ENCODE assay signal across 13 cellular contexts in the genomic region with DNA sequence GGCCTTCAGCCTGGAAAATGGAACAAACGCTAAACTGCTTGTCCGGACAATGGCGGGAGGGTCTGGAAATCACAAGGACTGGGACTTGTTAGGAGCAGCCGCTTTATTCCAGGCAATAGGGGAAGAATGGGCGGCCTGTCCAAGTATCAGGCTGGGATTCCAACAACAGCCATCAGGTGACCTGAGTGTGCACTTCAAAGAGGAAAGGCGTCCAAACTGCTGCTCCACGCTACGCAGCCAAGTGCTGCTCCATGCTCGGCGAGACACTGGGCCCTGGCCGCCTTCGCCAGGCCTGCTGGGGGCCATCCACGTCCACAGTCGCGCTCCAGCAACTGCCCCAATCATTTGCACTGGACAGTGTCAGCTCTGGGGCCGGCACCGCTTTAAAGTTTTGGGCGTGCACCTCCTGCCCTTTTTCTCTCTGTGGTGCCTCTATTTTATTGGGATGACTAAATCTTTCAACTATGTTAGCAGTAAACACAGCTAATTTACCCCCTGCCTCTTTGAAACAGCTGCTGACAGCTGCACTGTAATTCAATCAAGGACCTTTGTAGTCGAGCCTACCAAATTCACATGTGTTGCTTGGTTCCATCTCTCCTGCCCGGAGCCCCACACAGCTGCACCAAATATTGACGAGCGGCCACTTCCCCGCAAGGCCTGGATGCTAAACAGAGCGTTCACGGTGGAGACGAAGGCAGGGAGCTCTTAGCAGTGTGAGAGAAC.
A peak's percentile ranks its signal among the peaks of the same experiment; 100 is the strongest.
DNase-seq lines count a peak whose midpoint lies in the region; ATAC-seq and TF ChIP-seq lines count a peak whose summit lies in the region.
"Had no signal": no experiment of that assay in that cellular context is flagged by ENCODE, and none has a peak within 500 bp of the region (broad histone marks: within the 10 kb centered on the region; RNA-seq: fewer than 3 reads in every experiment).

No MANE protein-coding gene starts in this region.

- POLR2A ChIA-PET in WTC11 (lab: Charles Lee), result no interaction called here

- H3K4me1 Mint-ChIP-seq in WTC11, result no peaks in the 10 kb centered on the region
- no peaks in the 10 kb centered on the region for H3K4me1 Mint-ChIP-seq in activated T-cell treated with anti-CD3 and anti-CD28 coated beads, Interleukin-2, amount 50 U/mL, for 72 hours (ENCODE audit: low read depth)
- H3K4me1 Mint-ChIP-seq: memory B cell had no signal

- peak; percentile 35 for DNase-seq in AG20443 (ENCODE audit: low spot score)
- DNase-seq in NCI-H69 (lab: John Stamatoyannopoulos, UW), result peak; percentile 13
- DNase-seq in heart right ventricle, result peak; percentile 36 to 42
- DNase-seq in prostate gland (ENCODE audit: low spot score), result no peak
- DNase-seq in amniotic stem cell (lab: John Stamatoyannopoulos, UW), result no peak
- no peak for DNase-seq in WTC11 (ENCODE audit: low spot score)
- no peak for DNase-seq in dorsolateral prefrontal cortex
- no peak for DNase-seq in activated T-cell treated with anti-CD3 and anti-CD28 coated beads, Interleukin-2, amount 50 U/mL, for 72 hours
- DNase-seq: cerebellar nuclear complex, foreskin keratinocyte, GF-D8 had no signal

- no peaks in the 10 kb centered on the region for H3K27me3 Mint-ChIP-seq in WTC11 (ENCODE audit: low read depth)
- H3K27me3 Mint-ChIP-seq in activated T-cell treated with anti-CD3 and anti-CD28 coated beads, Interleukin-2, amount 50 U/mL, for 72 hours (ENCODE audit: low read depth), result peaks cover 12% of the 10 kb centered on the region

- H3K36me3 Mint-ChIP-seq in WTC11, result peaks cover 35% of the 10 kb centered on the region
- H3K36me3 Mint-ChIP-seq in activated T-cell treated with anti-CD3 and anti-CD28 coated beads, Interleukin-2, amount 50 U/mL, for 72 hours (ENCODE audit: insufficient read depth in 2 of 2), result no peaks in the 10 kb centered on the region
- H3K36me3 Mint-ChIP-seq: memory B cell had no signal

- intact Hi-C loops in heart right ventricle (cut with DNase I), result loop anchor here in 1 of 10 donors (10.0 kb wide), 1 partner anchor 73 kb away; no protein-coding TSS in a partner anchor
- intact Hi-C loops in prostate gland (cut with DNase I), result no loop called here
- intact Hi-C loops in dorsolateral prefrontal cortex (cut with DNase I), result no loop called here

- no peaks in the 10 kb centered on the region for H3K36me3 ChIP-seq in heart right ventricle
- H3K36me3 ChIP-seq in prostate gland, result no peaks in the 10 kb centered on the region

- H3K27ac Mint-ChIP-seq in WTC11, result no peak overlapping the region
- H3K27ac Mint-ChIP-seq in activated T-cell treated with anti-CD3 and anti-CD28 coated beads, Interleukin-2, amount 50 U/mL, for 72 hours, result no peak overlapping the region
- H3K27ac Mint-ChIP-seq: memory B cell had no signal

- TF ChIP-seq CTCF in heart right ventricle (IDR thresholded peaks at IDR 0.05) (no peak), prostate gland (IDR thresholded peaks at IDR 0.05) (no peak), WTC11 (IDR thresholded peaks at IDR 0.05) (no peak), dorsolateral prefrontal cortex (IDR thresholded peaks at IDR 0.05 in 54 of 56, conservative IDR thresholded peaks at IDR 0.05 in 2 of 56; ENCODE audit: low read depth in 1 of 56, partially characterized antibody in 56 of 56) (no peak)

- peaks cover 14% of the 10 kb centered on the region for H3K9me3 Mint-ChIP-seq in WTC11
- H3K9me3 Mint-ChIP-seq in activated T-cell treated with anti-CD3 and anti-CD28 coated beads, Interleukin-2, amount 50 U/mL, for 72 hours, result no peaks in the 10 kb centered on the region

- H3K4me1 ChIP-seq in heart right ventricle (peaks cover 0 to 12% (median 0%) of the 10 kb centered on the region in 9 donors), prostate gland (replicated peaks) (no peaks in the 10 kb centered on the region)
- H3K4me1 ChIP-seq: foreskin keratinocyte had no signal

- no peak for TF ChIP-seq POLR2A in prostate gland (IDR thresholded peaks at IDR 0.05)

- peak; percentile 67 to 91 (median 81) for ATAC-seq in heart right ventricle
- ATAC-seq in WTC11, result no peak
- ATAC-seq in activated T-cell treated with anti-CD3 and anti-CD28 coated beads, Interleukin-2, amount 50 U/mL, for 72 hours (replicated peaks in 1 of 2), result no peak
- ATAC-seq: foreskin keratinocyte had no signal

- peak overlapping the region in 9 of 10 donors; percentile 51 to 82 (median 65) for H3K27ac ChIP-seq in heart right ventricle
- peak overlapping the region; percentile 13 to 30 for H3K27ac ChIP-seq in prostate gland
- H3K27ac ChIP-seq in dorsolateral prefrontal cortex, result peak overlapping the region in 19 of 59 donors; percentile 2 to 54 (median 36)
- H3K27ac ChIP-seq: foreskin keratinocyte, skin epidermis had no signal

- no peak overlapping the region for H3K4me3 Mint-ChIP-seq in WTC11
- no peak overlapping the region for H3K4me3 Mint-ChIP-seq in activated T-cell treated with anti-CD3 and anti-CD28 coated beads, Interleukin-2, amount 50 U/mL, for 72 hours
- H3K4me3 Mint-ChIP-seq: memory B cell had no signal

- H3K27me3 ChIP-seq in heart right ventricle, result no peaks in the 10 kb centered on the region
- no peaks in the 10 kb centered on the region for H3K27me3 ChIP-seq in prostate gland (replicated peaks; ENCODE audit: insufficient read depth)
- no peaks in the 10 kb centered on the region for H3K27me3 ChIP-seq in dorsolateral prefrontal cortex

- CTCF ChIA-PET in WTC11 (lab: Charles Lee), result interaction anchor here (0.6 to 1.0 kb wide), 3 partner anchors 76 to 107 kb away, joined by 3 to 6 read pairs (median 4); no protein-coding TSS in a partner anchor

- peaks cover 0 to 10% (median 0%) of the 10 kb centered on the region in 11 donors for H3K9me3 ChIP-seq in heart right ventricle
- H3K9me3 ChIP-seq in prostate gland, result no peaks in the 10 kb centered on the region

- 36 to 43% methylated on average over 26 of the region's 26 CpGs for WGBS in heart right ventricle, 2 donors
- 32% methylated on average over 26 of the region's 26 CpGs for WGBS in prostate gland

- H3K4me3 ChIP-seq in heart right ventricle, result no peak overlapping the region
- H3K4me3 ChIP-seq in prostate gland, result no peak overlapping the region
- no peak overlapping the region for H3K4me3 ChIP-seq in dorsolateral prefrontal cortex
- H3K4me3 ChIP-seq: skin epidermis had no signal

TF ChIP-seq in WTC11, 78 proteins besides CTCF, POLR2A, EP300 and RAD21:
- TF ChIP-seq, protein P1, sequence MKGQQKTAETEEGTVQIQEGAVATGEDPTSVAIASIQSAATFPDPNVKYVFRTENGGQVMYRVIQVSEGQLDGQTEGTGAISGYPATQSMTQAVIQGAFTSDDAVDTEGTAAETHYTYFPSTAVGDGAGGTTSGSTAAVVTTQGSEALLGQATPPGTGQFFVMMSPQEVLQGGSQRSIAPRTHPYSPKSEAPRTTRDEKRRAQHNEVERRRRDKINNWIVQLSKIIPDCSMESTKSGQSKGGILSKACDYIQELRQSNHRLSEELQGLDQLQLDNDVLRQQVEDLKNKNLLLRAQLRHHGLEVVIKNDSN (CRISPR knock-in tag; IDR thresholded peaks at IDR 0.05), result no peak
- TF ChIP-seq FOXP1 (CRISPR knock-in tag; IDR thresholded peaks at IDR 0.05; ENCODE audit: borderline replicate concordance), result no peak
- TF ChIP-seq ZBTB21 (CRISPR knock-in tag; IDR thresholded peaks at IDR 0.05; ENCODE audit: borderline replicate concordance), result no peak
- TF ChIP-seq ZNF263 (CRISPR knock-in tag; IDR thresholded peaks at IDR 0.05; ENCODE audit: low read depth), result no peak
- TF ChIP-seq RELA (CRISPR knock-in tag; IDR thresholded peaks at IDR 0.05; ENCODE audit: borderline replicate concordance), result no peak
- no peak for TF ChIP-seq PRRX2 (CRISPR knock-in tag; IDR thresholded peaks at IDR 0.05)
- no peak for TF ChIP-seq GRHL2 (CRISPR knock-in tag; IDR thresholded peaks at IDR 0.05; ENCODE audit: insufficient replicate concordance, severe bottlenecking)

Comparison
In these comparisons a context has a peak if more than half of its experiments do, and no peak if none do; other contexts are left out.
1. DNase-seq: peak in AG20443 (single experiment), NCI-H69 (single experiment) and heart right ventricle (2 of 2); none in prostate gland (single experiment), amniotic stem cell (single experiment), WTC11 (single experiment), dorsolateral prefrontal cortex (0 of 10) and activated T-cell treated with anti-CD3 and anti-CD28 coated beads, Interleukin-2, amount 50 U/mL, for 72 hours (0 of 2).
2. ATAC-seq: peak in heart right ventricle (8 of 8); none in WTC11 (single experiment) and activated T-cell treated with anti-CD3 and anti-CD28 coated beads, Interleukin-2, amount 50 U/mL, for 72 hours (0 of 2).